In the genomic region with DNA sequence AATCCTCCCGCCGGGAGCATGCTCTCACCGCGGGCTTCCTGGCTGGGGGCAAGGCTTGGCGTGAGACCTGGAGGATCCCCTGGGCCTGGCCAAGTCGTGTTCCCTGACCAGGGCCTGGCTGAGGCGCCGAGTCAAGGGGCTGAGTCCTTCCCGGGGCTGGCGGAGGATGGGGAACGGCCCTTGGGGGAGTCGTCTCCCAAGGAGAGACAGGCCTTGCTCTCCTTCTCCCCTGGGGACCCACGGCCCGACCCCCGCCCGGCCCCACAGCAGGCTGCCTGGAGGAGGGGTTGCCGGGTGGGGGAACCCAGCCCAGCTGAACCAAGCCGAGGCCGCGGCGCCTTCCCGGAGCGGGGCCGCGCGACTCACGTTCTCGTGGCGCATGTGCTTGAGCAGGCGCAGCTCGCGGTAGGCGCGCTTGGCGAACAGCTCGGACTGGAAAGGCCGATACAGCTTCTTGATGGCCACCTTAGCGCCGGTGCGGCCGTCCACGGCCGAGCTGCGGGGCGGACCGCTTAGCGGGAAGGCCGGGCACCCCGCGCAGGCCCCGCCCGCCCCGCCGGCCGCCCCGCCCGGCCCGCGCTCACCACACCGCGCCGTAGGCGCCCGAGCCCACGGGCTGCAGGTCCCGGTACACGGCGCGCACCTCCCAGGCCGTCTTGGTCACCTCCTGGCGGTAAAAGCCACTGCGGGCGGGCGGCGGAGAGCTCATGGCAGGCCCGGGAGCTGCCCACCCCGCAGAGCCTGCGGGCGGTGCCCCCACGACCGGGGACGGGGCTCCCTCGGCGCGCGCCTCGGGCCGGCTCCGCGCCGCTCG, we compare ENCODE assay signal across 8 cellular contexts. TPM values are rescaled to one million over a fixed set of nuclear protein-coding genes. Genes with fewer than 3 reads are reported as not detected.
DNase-seq lines count a peak whose midpoint lies in the region; ATAC-seq and TF ChIP-seq lines count a peak whose summit lies in the region.

No MANE protein-coding gene starts in this region.

- DNase-seq in NOMO-1 treated with DMSO at 0.1 percent for 48 hours (lab: John Stamatoyannopoulos, UW; ENCODE audit: unreplicated experiment): peak; percentile 32
- DNase-seq in NOMO-1 treated with dmso at 0.1 percent for 144 hours (lab: John Stamatoyannopoulos, UW; ENCODE audit: unreplicated experiment): no peak
- DNase-seq in Kasumi-1 (lab: John Stamatoyannopoulos, UW): peak; percentile 29 to 40
- DNase-seq in activated T-cell treated with anti-CD3 and anti-CD28 coated beads, Interleukin-2, amount 50 U/mL, for 4 hours: no peak
- peak; percentile 59 to 83 for DNase-seq in foreskin fibroblast
- DNase-seq in osteocyte (ENCODE audit: extremely low spot score, unreplicated experiment): no peak
- DNase-seq in DMS79 treated with DMSO at 0.1 percent for 48 hours (lab: John Stamatoyannopoulos, UW): no peak
- DNase-seq in stimulated activated naive CD4-positive, alpha-beta T cell treated with Interleukin-2 at 50 U/mL for 16 hours (lab: John Stamatoyannopoulos, UW): no peak

- peak overlapping the region; percentile 63 to 77 for H3K4me3 ChIP-seq in foreskin fibroblast (ENCODE audit: low read depth in 1 of 2, low read length in 2 of 2)

- H3K4me3 Mint-ChIP-seq in activated T-cell treated with anti-CD3 and anti-CD28 coated beads, Interleukin-2, amount 50 U/mL, for 4 hours: peak overlapping the region; percentile 16
- H3K4me3 Mint-ChIP-seq in osteocyte (ENCODE audit: unreplicated experiment): peak overlapping the region; percentile 65

- H3K27me3 Mint-ChIP-seq in activated T-cell treated with anti-CD3 and anti-CD28 coated beads, Interleukin-2, amount 50 U/mL, for 4 hours (ENCODE audit: low read depth): peaks cover 29% of the 10 kb centered on the region
- H3K27me3 Mint-ChIP-seq in osteocyte (ENCODE audit: unreplicated experiment): no peaks in the 10 kb centered on the region

- no peaks in the 10 kb centered on the region for H3K9me3 Mint-ChIP-seq in activated T-cell treated with anti-CD3 and anti-CD28 coated beads, Interleukin-2, amount 50 U/mL, for 4 hours
- no peaks in the 10 kb centered on the region for H3K9me3 Mint-ChIP-seq in osteocyte (ENCODE audit: unreplicated experiment)

- ATAC-seq in activated T-cell treated with anti-CD3 and anti-CD28 coated beads, Interleukin-2, amount 50 U/mL, for 4 hours: peak; percentile 46 to 55

- peak overlapping the region; percentile 56 for H3K27ac Mint-ChIP-seq in osteocyte (ENCODE audit: unreplicated experiment)

- H3K4me1 Mint-ChIP-seq in activated T-cell treated with anti-CD3 and anti-CD28 coated beads, Interleukin-2, amount 50 U/mL, for 4 hours (ENCODE audit: low read depth): peaks cover 8% of the 10 kb centered on the region
- peaks cover 19% of the 10 kb centered on the region for H3K4me1 Mint-ChIP-seq in osteocyte (ENCODE audit: unreplicated experiment)

- no peaks in the 10 kb centered on the region for H3K36me3 Mint-ChIP-seq in activated T-cell treated with anti-CD3 and anti-CD28 coated beads, Interleukin-2, amount 50 U/mL, for 4 hours (ENCODE audit: insufficient read depth)
- H3K36me3 Mint-ChIP-seq in osteocyte (ENCODE audit: unreplicated experiment): no peaks in the 10 kb centered on the region

- no peak for TF ChIP-seq CTCF in foreskin fibroblast (IDR thresholded peaks at IDR 0.05; ENCODE audit: low read depth, low read length)
- TF ChIP-seq CTCF in osteocyte (IDR thresholded peaks at IDR 0.05): no peak

RNA-seq across cellular contexts. Expression of a gene that starts 0.5 kb away (rescaled TPM):
- total RNA-seq in activated T-cell treated with anti-CD3 and anti-CD28 coated beads, Interleukin-2, amount 50 U/mL, for 4 hours: 1 to 10 TPM; 3.3 to 4.3 (median 3.9) TPM
- total RNA-seq in osteocyte: 24.8 and 27.3 TPM in 2 replicates

RNA-seq across cellular contexts. Expression of a gene that starts 9.2 kb away (rescaled TPM):
- total RNA-seq in activated T-cell treated with anti-CD3 and anti-CD28 coated beads, Interleukin-2, amount 50 U/mL, for 4 hours: 10 to 100 TPM in 1 of 3 donors, 1 to 10 TPM in 2; 9.4 to 10.1 (median 9.8) TPM
- total RNA-seq in osteocyte: 6.4 and 6.9 TPM in 2 replicates

RNA-seq across cellular contexts. Expression of a gene that starts 9.9 kb away (rescaled TPM):
- 10 to 100 TPM; 45.1 to 50.6 (median 48.2) TPM for total RNA-seq in activated T-cell treated with anti-CD3 and anti-CD28 coated beads, Interleukin-2, amount 50 U/mL, for 4 hours
- 37.7 and 38.3 TPM in 2 replicates for total RNA-seq in osteocyte

RNA-seq across cellular contexts. Expression of a gene that starts 16.2 kb away (rescaled TPM):
- total RNA-seq in activated T-cell treated with anti-CD3 and anti-CD28 coated beads, Interleukin-2, amount 50 U/mL, for 4 hours: 10 to 100 TPM; 44.5 to 50.6 (median 48.3) TPM
- total RNA-seq in osteocyte: 52.5 and 55.7 TPM in 2 replicates

RNA-seq across cellular contexts. Expression of a gene that starts 46.4 kb away (rescaled TPM):
- total RNA-seq in activated T-cell treated with anti-CD3 and anti-CD28 coated beads, Interleukin-2, amount 50 U/mL, for 4 hours: 1 to 10 TPM; 4.0 to 4.8 (median 4.7) TPM
- total RNA-seq in osteocyte: 347 and 362 TPM in 2 replicates

Comparison
In these comparisons a context has a peak if more than half of its experiments do, and no peak if none do; other contexts are left out.
1. DNase-seq: peak in NOMO-1 treated with DMSO at 0.1 percent for 48 hours (single experiment), Kasumi-1 (2 of 2) and foreskin fibroblast (2 of 2); none in NOMO-1 treated with dmso at 0.1 percent for 144 hours (single experiment), activated T-cell treated with anti-CD3 and anti-CD28 coated beads, Interleukin-2, amount 50 U/mL, for 4 hours (single experiment), osteocyte (single experiment), DMS79 treated with DMSO at 0.1 percent for 48 hours (single experiment) and stimulated activated naive CD4-positive, alpha-beta T cell treated with Interleukin-2 at 50 U/mL for 16 hours (single experiment).